ENCODE assay signal across 8 cellular contexts in genomic region chr5:140157032-140157781, GRCh38. TPM values are rescaled to one million over a fixed set of nuclear protein-coding genes. Genes with fewer than 3 reads are reported as not detected.
DNase-seq lines count a peak whose midpoint lies in the region; ATAC-seq, FAIRE-seq and TF ChIP-seq lines count a peak whose summit lies in the region.

No MANE protein-coding gene starts in this region.

- H3K27me3 ChIP-seq in WERI-Rb-1 (ENCODE audit: insufficient read depth, low read depth, severe bottlenecking) (no peaks in the 10 kb centered on the region), breast epithelium (no peaks in the 10 kb centered on the region)

- H3K36me3 ChIP-seq in WERI-Rb-1, result no peaks in the 10 kb centered on the region
- no peaks in the 10 kb centered on the region for H3K36me3 ChIP-seq in breast epithelium

- H3K4me3 ChIP-seq in WERI-Rb-1 (ENCODE audit: low read depth, low read length) (peak overlapping the region; percentile 26), breast epithelium (peak overlapping the region; percentile 31 to 60 (median 47))

- intact Hi-C loops in breast epithelium (cut with DNase I; ENCODE audit: low total_unique reads), result loop anchor here (10.0 kb wide), 1 partner anchor 372 kb away; no protein-coding TSS in a partner anchor

- peaks cover 0 to 6% of the 10 kb centered on the region in 2 donors for H3K4me1 ChIP-seq in breast epithelium

- peak; percentile 82 for DNase-seq in 8988T
- DNase-seq in NCI-H2171 treated with DMSO at 0.1 percent for 48 hours (lab: John Stamatoyannopoulos, UW), result peak; percentile 57
- peak; percentile 86 for DNase-seq in WERI-Rb-1
- DNase-seq in breast epithelium (ENCODE audit: low spot score in 2 of 2), result peak; percentile 81 to 85
- DNase-seq in stimulated activated CD4-positive, alpha-beta T cell treated with anti-CD3 and anti-CD28 coated beads, Interleukin-12 subunit alpha, Interleukin-12 subunit beta, amount 100 ng/mL, for 4 hours, result peak; percentile 86

- TF ChIP-seq CTCF in WERI-Rb-1 (IDR thresholded peaks at IDR 0.05; ENCODE audit: low read depth, low read length) (peak; percentile 81), breast epithelium (IDR thresholded peaks at IDR 0.05) (peak; percentile 88 to 96 (median 95))

- no peaks in the 10 kb centered on the region for H3K9me3 ChIP-seq in WERI-Rb-1 (ENCODE audit: severe bottlenecking)
- H3K9me3 ChIP-seq in breast epithelium, result no peaks in the 10 kb centered on the region

- H3K27ac ChIP-seq in WERI-Rb-1 (peak overlapping the region; percentile 24), breast epithelium (peak overlapping the region; percentile 55 to 56)

- FAIRE-seq in islet of Langerhans (lab: Jason Lieb, UNC), result peak; percentile 49

- no peak for TF ChIP-seq POLR2A in breast epithelium (IDR thresholded peaks at IDR 0.05)

- ATAC-seq in GM18519 (IDR thresholded peaks at IDR 0.05; ENCODE audit: low FRiP score, unreplicated experiment) (peak; percentile 75), HG03064 (IDR thresholded peaks at IDR 0.05; ENCODE audit: low read depth, unreplicated experiment) (peak; percentile 90)

RNA-seq across cellular contexts. Expression of gene CYSTM1, which starts 17.8 kb away (rescaled TPM):
- total RNA-seq in breast epithelium, result 100 to 1,000 TPM in 1 of 3 donors, 10 to 100 TPM in 2; 56.5 to 108 (median 76.0) TPM

RNA-seq across cellular contexts. Expression of gene IGIP, which starts 31.5 kb away (rescaled TPM):
- 10 to 100 TPM; 19.0 to 23.1 (median 21.8) TPM for total RNA-seq in breast epithelium

RNA-seq across cellular contexts. Expression of gene PURA, which starts 43.3 kb away (rescaled TPM):
- total RNA-seq in breast epithelium, result 10 to 100 TPM; 27.9 to 33.8 (median 30.1) TPM

Comparison
In these comparisons a context has a peak if more than half of its experiments do, and no peak if none do; other contexts are left out.
1. Peak in every context shown above with its lines: DNase-seq, ATAC-seq, H3K4me3 ChIP-seq and H3K27ac ChIP-seq.